Comparison of ENCODE assay signal across 9 cellular contexts in the genomic region with DNA sequence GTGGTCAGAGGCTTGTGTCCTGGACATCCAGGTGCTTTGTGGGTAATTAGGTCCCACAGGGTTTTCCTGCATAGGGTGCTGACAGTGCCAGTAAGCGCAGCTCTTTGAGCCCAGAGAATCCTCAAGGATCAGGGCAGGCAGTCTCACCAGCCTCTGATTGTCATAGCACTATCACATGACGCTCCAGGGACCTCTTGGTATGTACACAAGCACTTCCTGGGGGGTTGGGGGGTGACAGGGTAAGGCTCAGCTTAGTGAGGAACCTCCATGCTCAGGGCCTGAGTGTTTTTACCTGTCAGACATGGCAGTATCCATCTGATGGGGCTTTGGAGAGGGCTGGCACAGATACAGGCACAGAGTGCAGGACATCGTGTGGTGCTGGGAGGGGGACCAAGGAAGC. TPM values are rescaled to one million over a fixed set of nuclear protein-coding genes. Genes with fewer than 3 reads are reported as not detected.
DNase-seq lines count a peak whose midpoint lies in the region; FAIRE-seq and TF ChIP-seq lines count a peak whose summit lies in the region.
"Had no signal": no experiment of that assay in that cellular context is flagged by ENCODE, and none has a peak within 500 bp of the region (broad histone marks: within the 10 kb centered on the region; RNA-seq: fewer than 3 reads in every experiment).

No MANE protein-coding gene starts in this region.

- no peaks in the 10 kb centered on the region for H3K9me3 ChIP-seq in esophagus muscularis mucosa
- no peaks in the 10 kb centered on the region for H3K9me3 ChIP-seq in vagina

- DNase-seq in stimulated activated naive CD4-positive, alpha-beta T cell (lab: John Stamatoyannopoulos, UW), result peak; percentile 11 to 67 (median 47)
- DNase-seq in stimulated activated naive CD4-positive, alpha-beta T cell treated with Interleukin-2 at 50 U/mL for 16 hours (lab: John Stamatoyannopoulos, UW), result no peak
- peak; percentile 40 for DNase-seq in activated CD4-positive, alpha-beta T cell treated with anti-CD3 and anti-CD28 coated beads, Interleukin-2, amount 50 U/mL, for 1 hour
- DNase-seq in esophagus muscularis mucosa (ENCODE audit: extremely low spot score), result no peak
- no peak for DNase-seq in vagina (ENCODE audit: extremely low spot score in 2 of 2)
- no peak for DNase-seq in NCI-H526 (lab: John Stamatoyannopoulos, UW)
- DNase-seq in lower leg skin (ENCODE audit: low spot score in 2 of 2), result no peak
- DNase-seq in GM19239 (ENCODE audit: insufficient read length, low spot score), result no peak

- no peak for TF ChIP-seq EP300 in esophagus muscularis mucosa (IDR thresholded peaks at IDR 0.05)

- H3K36me3 ChIP-seq in esophagus muscularis mucosa (peaks cover 0 to 3% (median 0%) of the 10 kb centered on the region in 4 donors), vagina (no peaks in the 10 kb centered on the region)

- TF ChIP-seq CTCF in esophagus muscularis mucosa (IDR thresholded peaks at IDR 0.05) (no peak), vagina (IDR thresholded peaks at IDR 0.05) (no peak), lower leg skin (IDR thresholded peaks at IDR 0.05) (no peak)

- H3K4me1 ChIP-seq in esophagus muscularis mucosa (peaks cover 43 to 85% (median 69%) of the 10 kb centered on the region in 4 donors), vagina (peaks cover 39% of the 10 kb centered on the region)

- no peak for FAIRE-seq in GM19239 (lab: Jason Lieb, UNC)
- FAIRE-seq: GM18507 had no signal

- WGBS in esophagus muscularis mucosa, result 100% methylated on average over 1 of the region's 3 CpGs
- 65 to 87% methylated on average over 3 of the region's 3 CpGs for WGBS in lower leg skin, 2 donors

- TF ChIP-seq POLR2A in esophagus muscularis mucosa (IDR thresholded peaks at IDR 0.05; ENCODE audit: low read depth), result no peak
- TF ChIP-seq POLR2A in vagina (IDR thresholded peaks at IDR 0.05), result no peak
- no peak for TF ChIP-seq POLR2A in lower leg skin (IDR thresholded peaks at IDR 0.05)

- intact Hi-C loops in esophagus muscularis mucosa (cut with DNase I), result no loop called here
- intact Hi-C loops in vagina (cut with DNase I), result no loop called here
- intact Hi-C loops in lower leg skin (cut with DNase I; ENCODE audit: low total_unique reads), result no loop called here

- peak overlapping the region in 3 of 4 donors; percentile 25 to 47 (median 38) for H3K27ac ChIP-seq in esophagus muscularis mucosa (replicated peaks in 1 of 4)
- H3K27ac ChIP-seq in vagina, result peak overlapping the region; percentile 12

- H3K27me3 ChIP-seq in esophagus muscularis mucosa (no peaks in the 10 kb centered on the region), vagina (no peaks in the 10 kb centered on the region)

- no peak overlapping the region for H3K4me3 ChIP-seq in esophagus muscularis mucosa
- no peak overlapping the region for H3K4me3 ChIP-seq in vagina
- no peak overlapping the region for H3K4me3 ChIP-seq in lower leg skin (ENCODE audit: low read depth, poor library complexity, severe bottlenecking)

RNA-seq across cellular contexts. Expression of a gene that starts 27.9 kb away (rescaled TPM):
- total RNA-seq in esophagus muscularis mucosa, result 1 to 10 TPM; 3.3 to 10.0 (median 4.2) TPM
- total RNA-seq in vagina, result 9.1 TPM
- total RNA-seq in lower leg skin, result 10 to 100 TPM; 18.3 to 74.3 (median 27.0) TPM

Comparison
In these comparisons a context has a peak if more than half of its experiments do, and no peak if none do; other contexts are left out.
1. DNase-seq: peak in stimulated activated naive CD4-positive, alpha-beta T cell (6 of 6) and activated CD4-positive, alpha-beta T cell treated with anti-CD3 and anti-CD28 coated beads, Interleukin-2, amount 50 U/mL, for 1 hour (single experiment); none in stimulated activated naive CD4-positive, alpha-beta T cell treated with Interleukin-2 at 50 U/mL for 16 hours (single experiment), esophagus muscularis mucosa (single experiment), vagina (0 of 2), NCI-H526 (0 of 2), lower leg skin (0 of 2) and GM19239 (single experiment).